25 cellular contexts compared by ENCODE assay signal in the genomic region with DNA sequence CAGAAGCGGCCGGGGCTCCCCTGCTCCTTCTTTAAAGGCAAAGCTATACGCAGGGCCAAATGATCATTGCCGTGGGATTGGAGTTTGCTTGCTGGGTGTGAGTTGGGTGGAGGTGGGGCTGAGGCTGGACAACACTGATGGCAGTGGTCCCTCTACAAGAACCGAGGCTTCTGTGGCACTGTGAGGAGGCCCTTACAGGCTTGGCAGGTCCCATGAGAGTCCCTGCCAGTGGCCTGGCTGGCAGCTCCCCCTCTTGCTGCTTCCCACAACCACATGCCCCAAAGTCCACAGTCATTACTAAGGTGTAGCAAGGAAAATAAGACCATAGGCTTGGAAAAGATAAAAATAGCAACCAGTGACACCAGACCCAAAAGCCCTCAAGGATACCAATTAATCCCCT.
"Had no signal": no experiment of that assay in that cellular context is flagged by ENCODE, and none has a peak within 500 bp of the region (broad histone marks: within the 10 kb centered on the region; RNA-seq: fewer than 3 reads in every experiment).

No MANE protein-coding gene starts in this region.

- H3K9me3 ChIP-seq: left ventricle myocardium inferior, neutrophil, upper lobe of left lung had no signal

- H3K27me3 Mint-ChIP-seq: brain had no signal

- ATAC-seq: activated naive CD4-positive, alpha-beta T cell treated with anti-CD3 and anti-CD28 coated beads, Interleukin-2, amount 50 U/mL, for 72 hours; foreskin keratinocyte; sciatic nerve; T-helper 17 cell had no signal

- H2AFZ ChIP-seq: hepatocyte, parathyroid adenoma had no signal

- DNase-seq: activated CD4-positive, alpha-beta T cell treated with anti-CD3 and anti-CD28 coated beads for 4 hours; activated CD4-positive, alpha-beta T cell treated with anti-CD3 and anti-CD28 coated beads, Interleukin-2, amount 50 U/mL, for 48 hours; activated CD4-positive, CD25-positive, alpha-beta regulatory T cell; activated gamma-delta T cell treated with Interleukin-2 at 50 U/mL for 16 hours; activated T-cell treated with anti-CD3 and anti-CD28 coated beads, Interleukin-2, amount 50 U/mL, for 1 hour; aorta; dermis blood vessel endothelial cell; effector CD8-positive, alpha-beta T cell; foreskin keratinocyte; glutamatergic neuron; immature natural killer cell; left ventricle myocardium inferior; mammary epithelial cell; stimulated activated CD4-positive, alpha-beta T cell treated with anti-CD3 and anti-CD28 coated beads, Interleukin-4, amount 100 ng/mL, for 1 hour; stimulated activated naive CD4-positive, alpha-beta T cell treated with Interleukin-2 at 50 U/mL for 16 hours; SW 1271; T-helper 17 cell; upper lobe of left lung had no signal

- H3K9me3 Mint-ChIP-seq: activated naive CD4-positive, alpha-beta T cell treated with anti-CD3 and anti-CD28 coated beads, Interleukin-2, amount 50 U/mL, for 72 hours; immature natural killer cell; nephron had no signal

- H3K36me3 Mint-ChIP-seq: activated naive CD4-positive, alpha-beta T cell treated with anti-CD3 and anti-CD28 coated beads, Interleukin-2, amount 50 U/mL, for 72 hours; brain; immature natural killer cell had no signal

- H3K79me2 ChIP-seq: hepatocyte, parathyroid adenoma had no signal

- H3K4me3 ChIP-seq: hepatocyte, left ventricle myocardium inferior, upper lobe of left lung had no signal

- H3K4me1 ChIP-seq: foreskin keratinocyte had no signal

- H3K4me1 Mint-ChIP-seq: nephron had no signal

- H3K36me3 ChIP-seq: left ventricle myocardium inferior, neutrophil, upper lobe of left lung had no signal

- H3K4me3 Mint-ChIP-seq: brain, immature natural killer cell, nephron, T-helper 17 cell had no signal

- H3K27ac Mint-ChIP-seq: activated naive CD4-positive, alpha-beta T cell treated with anti-CD3 and anti-CD28 coated beads, Interleukin-2, amount 50 U/mL, for 72 hours; immature natural killer cell; nephron; T-helper 17 cell had no signal

- H3K4me2 ChIP-seq: hepatocyte had no signal

- H3K27me3 ChIP-seq: hepatocyte had no signal

- H3K27ac ChIP-seq: foreskin keratinocyte, hepatocyte, left ventricle myocardium inferior, neutrophil, parathyroid adenoma had no signal
